ENCODE assay signal across 23 cellular contexts in genomic region chr1:246152986-246153431, GRCh38.
A peak's percentile ranks its signal among the peaks of the same experiment; 100 is the strongest.
DNase-seq lines count a peak whose midpoint lies in the region; ATAC-seq and TF ChIP-seq lines count a peak whose summit lies in the region.
"Had no signal": no experiment of that assay in that cellular context is flagged by ENCODE, and none has a peak within 500 bp of the region (broad histone marks: within the 10 kb centered on the region; RNA-seq: fewer than 3 reads in every experiment).

No MANE protein-coding gene starts in this region.

- H3K4me1 Mint-ChIP-seq in endothelial cell (ENCODE audit: unreplicated experiment), result peaks cover 20% of the 10 kb centered on the region
- peaks cover 0 to 9% (median 0%) of the 10 kb centered on the region in 7 donors for H3K4me1 Mint-ChIP-seq in naive thymus-derived CD4-positive, alpha-beta T cell
- H3K4me1 Mint-ChIP-seq: stimulated activated naive CD8-positive, alpha-beta T cell treated with anti-CD3 and anti-CD28 coated beads, Interleukin-15, amount 100 ng/mL, for 72 hours had no signal

- H4K20me1 ChIP-seq in BLaER1 treated with 17β-estradiol and CSF1 and Interleukin-3, amounts not matched to agents 10 nM and 100 nM, result no peaks in the 10 kb centered on the region

- TF ChIP-seq CTCF in HEK293 (tag by site-specific recombination; IDR thresholded peaks at IDR 0.05) (no peak), endothelial cell (IDR thresholded peaks at IDR 0.05; ENCODE audit: unreplicated experiment) (no peak)

- no peaks in the 10 kb centered on the region for H3K9me3 Mint-ChIP-seq in endothelial cell (ENCODE audit: unreplicated experiment)
- H3K9me3 Mint-ChIP-seq in naive thymus-derived CD4-positive, alpha-beta T cell, result peaks cover 0 to 3% (median 0%) of the 10 kb centered on the region in 11 donors

- H3K4me3 ChIP-seq in BLaER1 treated with 17β-estradiol and CSF1 and Interleukin-3, amounts not matched to agents 10 nM and 100 nM, result no peak overlapping the region
- H3K4me3 ChIP-seq in HEK293 (ENCODE audit: low read depth, low read length), result no peak overlapping the region
- H3K4me3 ChIP-seq in naive thymus-derived CD4-positive, alpha-beta T cell (ENCODE audit: low read length), result no peak overlapping the region
- H3K4me3 ChIP-seq: coronary artery, SJCRH30, tibial nerve had no signal

- H3K27me3 Mint-ChIP-seq in endothelial cell (ENCODE audit: unreplicated experiment), result peaks cover 2% of the 10 kb centered on the region
- H3K27me3 Mint-ChIP-seq in naive thymus-derived CD4-positive, alpha-beta T cell, result no peaks in the 10 kb centered on the region
- H3K27me3 Mint-ChIP-seq: activated CD8-positive, alpha-beta T cell treated with anti-CD3 and anti-CD28 coated beads for 36 hours; stimulated activated naive CD8-positive, alpha-beta T cell treated with anti-CD3 and anti-CD28 coated beads, Interleukin-15, amount 100 ng/mL, for 72 hours had no signal

- H3K4me3 Mint-ChIP-seq in endothelial cell (ENCODE audit: unreplicated experiment), result no peak overlapping the region
- H3K4me3 Mint-ChIP-seq in naive thymus-derived CD4-positive, alpha-beta T cell, result no peak overlapping the region
- H3K4me3 Mint-ChIP-seq: activated CD8-positive, alpha-beta T cell treated with anti-CD3 and anti-CD28 coated beads for 36 hours; stimulated activated naive CD8-positive, alpha-beta T cell treated with anti-CD3 and anti-CD28 coated beads, Interleukin-15, amount 100 ng/mL, for 72 hours had no signal

- H3K27ac ChIP-seq in BLaER1 treated with 17β-estradiol and CSF1 and Interleukin-3, amounts not matched to agents 10 nM and 100 nM, result peak overlapping the region in 3 of 11 experiments; percentile 24 to 36 (median 26); a peak in 4 of 22 replicates
- no peak overlapping the region for H3K27ac ChIP-seq in HEK293 (ENCODE audit: extremely low read depth, low read depth, low read length)
- no peak overlapping the region for H3K27ac ChIP-seq in naive thymus-derived CD4-positive, alpha-beta T cell (ENCODE audit: low read depth, low read length)
- H3K27ac ChIP-seq: coronary artery, SJCRH30 had no signal

- H3K36me3 ChIP-seq in BLaER1 treated with 17β-estradiol and CSF1 and Interleukin-3, amounts not matched to agents 10 nM and 100 nM, result peaks cover 8 to 13% (median 12%) of the 10 kb centered on the region in 11 experiments; a peak in 21 of 22 replicates
- no peaks in the 10 kb centered on the region for H3K36me3 ChIP-seq in HEK293 (ENCODE audit: control insufficient read depth in 2 of 2, insufficient read depth in 1 of 2, low read length in 2 of 2)
- no peaks in the 10 kb centered on the region for H3K36me3 ChIP-seq in naive thymus-derived CD4-positive, alpha-beta T cell (ENCODE audit: control insufficient read depth in 2 of 3, insufficient read depth in 3 of 3, low read length in 3 of 3)
- H3K36me3 ChIP-seq: SJCRH30, tibial nerve had no signal

- no peaks in the 10 kb centered on the region for H3K36me3 Mint-ChIP-seq in endothelial cell (ENCODE audit: low read depth, unreplicated experiment)
- H3K36me3 Mint-ChIP-seq in naive thymus-derived CD4-positive, alpha-beta T cell, result peaks cover 0 to 36% (median 20%) of the 10 kb centered on the region in 5 donors

- no peak for ATAC-seq in naive thymus-derived CD4-positive, alpha-beta T cell
- no peak for ATAC-seq in GM19463 (IDR thresholded peaks at IDR 0.05; ENCODE audit: unreplicated experiment)
- ATAC-seq: activated CD4-positive, CD25-positive, alpha-beta regulatory T cell treated with anti-CD3 and anti-CD28 coated beads, Interleukin-2, amount 50 U/mL, for 24 hours; activated CD8-positive, alpha-beta T cell treated with anti-CD3 and anti-CD28 coated beads for 36 hours; HepG2; PC-3; stimulated activated naive CD8-positive, alpha-beta T cell treated with anti-CD3 and anti-CD28 coated beads, Interleukin-15, amount 100 ng/mL, for 72 hours had no signal

- POLR2A ChIA-PET in HEK293 (lab: Yijun Ruan, JAX), result no interaction called here
- POLR2A ChIA-PET in naive thymus-derived CD4-positive, alpha-beta T cell (lab: Charles Lee), result no interaction called here

- peak overlapping the region; percentile 22 for H3K27ac Mint-ChIP-seq in endothelial cell (ENCODE audit: unreplicated experiment)
- peak overlapping the region in 1 of 9 donors; percentile 18 for H3K27ac Mint-ChIP-seq in naive thymus-derived CD4-positive, alpha-beta T cell
- H3K27ac Mint-ChIP-seq: activated CD8-positive, alpha-beta T cell treated with anti-CD3 and anti-CD28 coated beads for 36 hours had no signal

- CTCF ChIA-PET in HEK293 (lab: Yijun Ruan, JAX), result no interaction called here
- CTCF ChIA-PET in naive thymus-derived CD4-positive, alpha-beta T cell (lab: Charles Lee), result no interaction called here

- DNase-seq in OCI-M1 (lab: John Stamatoyannopoulos, UW) (peak; percentile 75), endothelial cell (ENCODE audit: low spot score) (no peak), kidney tubule cell (ENCODE audit: low spot score) (no peak)
- DNase-seq in naive thymus-derived CD4-positive, alpha-beta T cell, result no peak
- DNase-seq in stimulated activated naive CD4-positive, alpha-beta T cell (lab: John Stamatoyannopoulos, UW), result no peak
- DNase-seq: activated CD8-positive, alpha-beta T cell treated with anti-CD3 and anti-CD28 coated beads for 36 hours; amniotic stem cell; kidney glomerular epithelial cell; NCI-H1436 treated with DMSO at 0.1 percent for 48 hours; NCI-H2171; PC-3; retina; SJCRH30; stimulated activated CD4-positive, alpha-beta T cell treated with anti-CD3 and anti-CD28 coated beads, Interleukin-4, amount 100 ng/mL, for 4 hours; stimulated activated naive CD8-positive, alpha-beta T cell treated with anti-CD3 and anti-CD28 coated beads, Interleukin-15, amount 100 ng/mL, for 72 hours; T-helper 2 cell had no signal

- no peak overlapping the region for H3K9ac ChIP-seq in BLaER1 treated with 17β-estradiol and CSF1 and Interleukin-3, amounts not matched to agents 10 nM and 100 nM

- H3K27me3 ChIP-seq in BLaER1 treated with 17β-estradiol and CSF1 and Interleukin-3, amounts not matched to agents 10 nM and 100 nM, result no peaks in the 10 kb centered on the region
- no peaks in the 10 kb centered on the region for H3K27me3 ChIP-seq in naive thymus-derived CD4-positive, alpha-beta T cell (ENCODE audit: control insufficient read depth in 2 of 2, insufficient read depth in 2 of 2, low read length in 2 of 2)
- H3K27me3 ChIP-seq: SJCRH30, tibial nerve had no signal

- peaks cover 12 to 21% (median 17%) of the 10 kb centered on the region in 11 experiments for H3K9me3 ChIP-seq in BLaER1 treated with 17β-estradiol and CSF1 and Interleukin-3, amounts not matched to agents 10 nM and 100 nM (replicated peaks in 1 of 11)
- no peaks in the 10 kb centered on the region for H3K9me3 ChIP-seq in HEK293 (ENCODE audit: control insufficient read depth, insufficient read depth, low read depth, low read length)
- no peaks in the 10 kb centered on the region for H3K9me3 ChIP-seq in naive thymus-derived CD4-positive, alpha-beta T cell (ENCODE audit: control insufficient read depth in 2 of 3, low read length in 3 of 3)
- H3K9me3 ChIP-seq: SJCRH30 had no signal

- intact Hi-C loops in naive thymus-derived CD4-positive, alpha-beta T cell (cut with micrococcal nuclease), result no loop called here

- peaks cover 7 to 74% (median 30%) of the 10 kb centered on the region in 10 experiments; a peak in 19 of 20 replicates for H3K4me1 ChIP-seq in BLaER1 treated with 17β-estradiol and CSF1 and Interleukin-3, amounts not matched to agents 10 nM and 100 nM
- no peaks in the 10 kb centered on the region for H3K4me1 ChIP-seq in HEK293 (ENCODE audit: control insufficient read depth, insufficient read depth, low read length)
- no peaks in the 10 kb centered on the region for H3K4me1 ChIP-seq in naive thymus-derived CD4-positive, alpha-beta T cell (ENCODE audit: control insufficient read depth in 2 of 2, insufficient read depth in 2 of 2, low read length in 2 of 2)
- H3K4me1 ChIP-seq: SJCRH30 had no signal

- peak overlapping the region in 6 of 11 experiments; percentile 34 to 91 (median 67); a peak in 11 of 22 replicates for H3K4me2 ChIP-seq in BLaER1 treated with 17β-estradiol and CSF1 and Interleukin-3, amounts not matched to agents 10 nM and 100 nM

TF ChIP-seq in HEK293, 187 proteins besides CTCF, POLR2A, EP300 and RAD21:
- TF ChIP-seq PRDM10 (tag by site-specific recombination; IDR thresholded peaks at IDR 0.05) (no peak), ZFHX2 (tag by site-specific recombination; conservative IDR thresholded peaks at IDR 0.05) (peak; percentile 34; the same call in 1 of the 2 replicates)
